ENCODE assay signal across 34 cellular contexts in genomic region chr5:18285257-18285656, GRCh38.
"Had no signal": no experiment of that assay in that cellular context is flagged by ENCODE, and none has a peak within 500 bp of the region (broad histone marks: within the 10 kb centered on the region; RNA-seq: fewer than 3 reads in every experiment).

No MANE protein-coding gene starts in this region.

- DNase-seq: activated B cell treated with CpG ODN at 0.5 μM for 24 hours; activated CD4-positive, alpha-beta memory T cell treated with anti-CD3 and anti-CD28 coated beads for 36 hours; activated CD4-positive, alpha-beta T cell treated with anti-CD3 and anti-CD28 coated beads for 4 hours; activated CD4-positive, alpha-beta T cell treated with anti-CD3 and anti-CD28 coated beads, Interleukin-2, amount 10 ng/mL, durations not matched to agents 24 days and 14 days; activated CD4-positive, alpha-beta T cell treated with anti-CD3 and anti-CD28 coated beads, Interleukin-2, amount 50 U/mL, for 1 hour; activated CD4-positive, alpha-beta T cell treated with anti-CD3 and anti-CD28 coated beads, Interleukin-2, amount 50 U/mL, for 4 hours; activated CD4-positive, CD25-positive, alpha-beta regulatory T cell treated with anti-CD3 and anti-CD28 coated beads, Interleukin-2, amount 50 U/mL, for 72 hours; activated CD8-positive, alpha-beta memory T cell treated with anti-CD3 and anti-CD28 coated beads, Interleukin-2, amount 50 U/mL, for 4 hours; activated CD8-positive, alpha-beta T cell treated with anti-CD3 and anti-CD28 coated beads for 36 hours; activated effector memory CD4-positive, alpha-beta T cell treated with anti-CD3 and anti-CD28 coated beads, Interleukin-2, amount 50 U/mL, for 16 hours; activated gamma-delta T cell treated with Interleukin-2 at 50 U/mL for 16 hours; activated naive CD4-positive, alpha-beta T cell; activated naive CD4-positive, alpha-beta T cell treated with anti-CD3 and anti-CD28 coated beads for 36 hours; activated naive CD4-positive, alpha-beta T cell treated with anti-CD3 and anti-CD28 coated beads, Interleukin-2, amount 50 U/mL, for 16 hours; activated naive CD8-positive, alpha-beta T cell treated with anti-CD3 and anti-CD28 coated beads for 36 hours; activated T-cell treated with anti-CD3 and anti-CD28 coated beads for 4 hours; activated T-cell treated with anti-CD3 and anti-CD28 coated beads, Interleukin-2, amount 50 U/mL, for 1 hour; activated T-cell treated with anti-CD3 and anti-CD28 coated beads, Interleukin-2, amount 50 U/mL, for 4 hours; activated T-cell treated with anti-CD3 and anti-CD28 coated beads, Interleukin-2, amount 50 U/mL, for 72 hours; adrenal gland; amniotic stem cell; aorta; body of pancreas; brain microvascular endothelial cell; central memory CD4-positive, alpha-beta T cell; T-helper 2 cell; T-helper 9 cell had no signal

- FAIRE-seq: astrocyte, colon, TTC549 had no signal

- H3K9me3 ChIP-seq: adrenal gland, body of pancreas, breast epithelium had no signal

- H3K4me1 ChIP-seq: adrenal gland, body of pancreas, breast epithelium had no signal

- H3K27me3 ChIP-seq: adrenal gland, body of pancreas, brain microvascular endothelial cell, breast epithelium had no signal

- ATAC-seq: activated CD8-positive, alpha-beta T cell treated with anti-CD3 and anti-CD28 coated beads for 36 hours; activated naive CD4-positive, alpha-beta T cell treated with anti-CD3 and anti-CD28 coated beads, Interleukin-2, amount 50 U/mL, for 72 hours; activated T-cell treated with anti-CD3 and anti-CD28 coated beads, Interleukin-2, amount 50 U/mL, for 4 hours; activated T-cell treated with anti-CD3 and anti-CD28 coated beads, Interleukin-2, amount 50 U/mL, for 72 hours; activated T-helper 17 cell treated with anti-CD3 and anti-CD28 coated beads, Interleukin-2, amount 50 U/mL, for 72 hours; body of pancreas had no signal

- H3K27ac ChIP-seq: adrenal gland, body of pancreas, brain microvascular endothelial cell, breast epithelium, VCaP had no signal

- H3K4me3 ChIP-seq: adrenal gland, body of pancreas, breast epithelium had no signal

- H3K36me3 ChIP-seq: adrenal gland, brain microvascular endothelial cell had no signal
